In genomic region chr7:55472406-55472805, GRCh38 we compare ENCODE assay signal across 7 cellular contexts.
DNase-seq lines count a peak whose midpoint lies in the region; ATAC-seq, FAIRE-seq and TF ChIP-seq lines count a peak whose summit lies in the region.
"Not testable (repeated sequence)": the region's sequence is repeated elsewhere in the genome, so short reads cannot be mapped to it uniquely, and the experiment has no call there.

No MANE protein-coding gene starts in this region.

- POLR2A ChIA-PET in CD8-positive, alpha-beta T cell (lab: Charles Lee), result not testable (repeated sequence)

- H3K27me3 ChIP-seq in CD8-positive, alpha-beta T cell (ENCODE audit: insufficient read depth, low read length); bronchial epithelial cell (ENCODE audit: control insufficient read depth, insufficient read depth, low read length): not testable (repeated sequence)

- H3K27ac Mint-ChIP-seq in CD8-positive, alpha-beta T cell; activated naive CD8-positive, alpha-beta T cell treated with anti-CD3 and anti-CD28 coated beads, Interleukin-2, amount 50 U/mL, for 24 hours; memory B cell: not testable (repeated sequence)
- peak overlapping the region; percentile 49 for H3K27ac Mint-ChIP-seq in T-helper 17 cell
- peak overlapping the region; percentile 55 for H3K27ac Mint-ChIP-seq in stimulated activated memory B cell treated with anti-CD40 and anti-IgM and Interleukin-4, amounts not matched to agents 10 μg/mL and 1 μg/mL and 100 μg/mL, for 72 hours

- H3K9me3 ChIP-seq in CD8-positive, alpha-beta T cell (ENCODE audit: low read length); T-helper 17 cell (ENCODE audit: control insufficient read depth, low read length, poor library complexity, severe bottlenecking): not testable (repeated sequence)

- H3K9me3 Mint-ChIP-seq in CD8-positive, alpha-beta T cell; activated naive CD8-positive, alpha-beta T cell treated with anti-CD3 and anti-CD28 coated beads, Interleukin-2, amount 50 U/mL, for 24 hours; memory B cell; stimulated activated memory B cell treated with anti-CD40 and anti-IgM and Interleukin-4, amounts not matched to agents 10 μg/mL and 1 μg/mL and 100 μg/mL, for 72 hours: not testable (repeated sequence)

- not testable (repeated sequence) for H3K27ac ChIP-seq in CD8-positive, alpha-beta T cell (ENCODE audit: low read depth, low read length)

- not testable (repeated sequence) for H3K36me3 ChIP-seq in CD8-positive, alpha-beta T cell (ENCODE audit: insufficient read depth, low read length); bronchial epithelial cell (ENCODE audit: control insufficient read depth, insufficient read depth, low read length)

- H3K4me3 Mint-ChIP-seq in CD8-positive, alpha-beta T cell; T-helper 17 cell; activated naive CD8-positive, alpha-beta T cell treated with anti-CD3 and anti-CD28 coated beads, Interleukin-2, amount 50 U/mL, for 24 hours; memory B cell; stimulated activated memory B cell treated with anti-CD40 and anti-IgM and Interleukin-4, amounts not matched to agents 10 μg/mL and 1 μg/mL and 100 μg/mL, for 72 hours: not testable (repeated sequence)

- not testable (repeated sequence) for DNase-seq in CD8-positive, alpha-beta T cell; GM18507 (ENCODE audit: extremely low spot score, insufficient read length, low read depth); T-helper 17 cell; activated naive CD8-positive, alpha-beta T cell treated with anti-CD3 and anti-CD28 coated beads, Interleukin-2, amount 50 U/mL, for 24 hours; bronchial epithelial cell (ENCODE audit: low read depth); memory B cell (ENCODE audit: low spot score in 2 of 2)

- not testable (repeated sequence) for H3K27me3 Mint-ChIP-seq in CD8-positive, alpha-beta T cell (ENCODE audit: low read depth); T-helper 17 cell; activated naive CD8-positive, alpha-beta T cell treated with anti-CD3 and anti-CD28 coated beads, Interleukin-2, amount 50 U/mL, for 24 hours; memory B cell; stimulated activated memory B cell treated with anti-CD40 and anti-IgM and Interleukin-4, amounts not matched to agents 10 μg/mL and 1 μg/mL and 100 μg/mL, for 72 hours

- FAIRE-seq in GM18507 (lab: Jason Lieb, UNC) (peak; percentile 39), bronchial epithelial cell (lab: Jason Lieb, UNC) (peak; percentile 95)

- H3K36me3 Mint-ChIP-seq in CD8-positive, alpha-beta T cell, result peaks cover 37% of the 10 kb centered on the region
- H3K36me3 Mint-ChIP-seq in T-helper 17 cell (ENCODE audit: low read depth), result not testable (repeated sequence)
- peaks cover 11% of the 10 kb centered on the region for H3K36me3 Mint-ChIP-seq in activated naive CD8-positive, alpha-beta T cell treated with anti-CD3 and anti-CD28 coated beads, Interleukin-2, amount 50 U/mL, for 24 hours (ENCODE audit: low read depth)
- peaks cover 40% of the 10 kb centered on the region for H3K36me3 Mint-ChIP-seq in memory B cell
- peaks cover 69% of the 10 kb centered on the region for H3K36me3 Mint-ChIP-seq in stimulated activated memory B cell treated with anti-CD40 and anti-IgM and Interleukin-4, amounts not matched to agents 10 μg/mL and 1 μg/mL and 100 μg/mL, for 72 hours

- CTCF ChIA-PET in CD8-positive, alpha-beta T cell (lab: Charles Lee), result not testable (repeated sequence)

- H3K4me1 ChIP-seq in CD8-positive, alpha-beta T cell (ENCODE audit: insufficient read depth, low read length), result peaks cover 80% of the 10 kb centered on the region

- ATAC-seq in CD8-positive, alpha-beta T cell, result peak; percentile 59
- ATAC-seq in T-helper 17 cell; stimulated activated memory B cell treated with anti-CD40 and anti-IgM and Interleukin-4, amounts not matched to agents 10 μg/mL and 1 μg/mL and 100 μg/mL, for 72 hours: not testable (repeated sequence)
- ATAC-seq in activated naive CD8-positive, alpha-beta T cell treated with anti-CD3 and anti-CD28 coated beads, Interleukin-2, amount 50 U/mL, for 24 hours, result peak; percentile 15
- ATAC-seq in memory B cell (ENCODE audit: low read depth), result peak; percentile 25

- peaks cover 76% of the 10 kb centered on the region for H3K4me1 Mint-ChIP-seq in CD8-positive, alpha-beta T cell (ENCODE audit: low read depth)
- peaks cover 62% of the 10 kb centered on the region for H3K4me1 Mint-ChIP-seq in T-helper 17 cell
- peaks cover 72% of the 10 kb centered on the region for H3K4me1 Mint-ChIP-seq in activated naive CD8-positive, alpha-beta T cell treated with anti-CD3 and anti-CD28 coated beads, Interleukin-2, amount 50 U/mL, for 24 hours
- H3K4me1 Mint-ChIP-seq in memory B cell, result peaks cover 46% of the 10 kb centered on the region
- peaks cover 52% of the 10 kb centered on the region for H3K4me1 Mint-ChIP-seq in stimulated activated memory B cell treated with anti-CD40 and anti-IgM and Interleukin-4, amounts not matched to agents 10 μg/mL and 1 μg/mL and 100 μg/mL, for 72 hours

- intact Hi-C loops in CD8-positive, alpha-beta T cell (cut with DNase I, micrococcal nuclease), result not testable (repeated sequence)

- H3K4me3 ChIP-seq in CD8-positive, alpha-beta T cell (ENCODE audit: low read depth, low read length); bronchial epithelial cell (ENCODE audit: low read depth, low read length): not testable (repeated sequence)

- not testable (repeated sequence) for TF ChIP-seq CTCF in CD8-positive, alpha-beta T cell (IDR thresholded peaks at IDR 0.05); bronchial epithelial cell (IDR thresholded peaks at IDR 0.05; ENCODE audit: insufficient read depth, low read length, severe bottlenecking)
